ENCODE assay signal across 9 cellular contexts in the genomic region with DNA sequence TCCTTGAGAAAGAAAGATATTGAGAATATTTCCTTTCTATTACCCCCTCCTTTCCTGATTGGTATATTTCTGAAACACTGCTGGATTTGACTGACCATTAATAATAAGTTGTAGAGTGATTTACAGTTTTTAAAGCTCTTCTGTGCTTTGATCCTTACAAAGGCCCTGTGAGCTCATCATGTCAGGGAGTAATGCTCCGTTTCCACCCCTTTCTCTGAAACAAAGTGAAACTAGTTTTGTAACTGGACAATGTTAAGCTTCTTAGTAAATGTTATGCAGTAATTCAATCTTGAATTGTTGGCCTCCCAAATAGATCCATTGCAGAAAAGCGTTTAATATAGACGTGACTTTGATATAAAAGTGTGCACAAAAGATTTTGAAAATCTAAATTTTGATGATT.
DNase-seq lines count a peak whose midpoint lies in the region; ATAC-seq and TF ChIP-seq lines count a peak whose summit lies in the region.
"Had no signal": no experiment of that assay in that cellular context is flagged by ENCODE, and none has a peak within 500 bp of the region (broad histone marks: within the 10 kb centered on the region; RNA-seq: fewer than 3 reads in every experiment).

No MANE protein-coding gene starts in this region.

- peaks cover 0 to 4% of the 10 kb centered on the region in 2 donors for H3K4me1 Mint-ChIP-seq in natural killer cell
- H3K4me1 Mint-ChIP-seq in natural killer cell treated with Interleukin-12 subunit alpha and Interleukin-12 subunit beta and Interleukin-15 and Interleukin-18, amount 100 ng/mL, for 72 hours (ENCODE audit: low read depth in 2 of 2): no peaks in the 10 kb centered on the region
- H3K4me1 Mint-ChIP-seq in T-helper 17 cell: peaks cover 2% of the 10 kb centered on the region

- H3K27ac Mint-ChIP-seq in natural killer cell: no peak overlapping the region
- H3K27ac Mint-ChIP-seq in natural killer cell treated with Interleukin-12 subunit alpha and Interleukin-12 subunit beta and Interleukin-15 and Interleukin-18, amount 100 ng/mL, for 72 hours: no peak overlapping the region
- no peak overlapping the region for H3K27ac Mint-ChIP-seq in T-helper 17 cell

- H3K9me3 ChIP-seq in T-helper 17 cell (ENCODE audit: control insufficient read depth, low read length, poor library complexity, severe bottlenecking) (no peaks in the 10 kb centered on the region), aorta (ENCODE audit: control insufficient read depth, low read length) (no peaks in the 10 kb centered on the region)

- ATAC-seq in natural killer cell (no peak), T-helper 17 cell (no peak), aorta (ENCODE audit: low FRiP score) (peak; percentile 44), HG02852 (IDR thresholded peaks at IDR 0.05; ENCODE audit: unreplicated experiment) (no peak), omental fat pad (ENCODE audit: low FRiP score) (no peak)
- ATAC-seq in natural killer cell treated with Interleukin-12 subunit alpha and Interleukin-12 subunit beta and Interleukin-15 and Interleukin-18, amount 100 ng/mL, for 72 hours: no peak

- no peak for TF ChIP-seq CTCF in natural killer cell (IDR thresholded peaks at IDR 0.05)
- no peak for TF ChIP-seq CTCF in omental fat pad (IDR thresholded peaks at IDR 0.05)

- no peak overlapping the region for H3K27ac ChIP-seq in aorta (ENCODE audit: low read depth in 1 of 2, low read length in 2 of 2)

- peaks cover 0 to 1% of the 10 kb centered on the region in 2 donors for H3K4me1 ChIP-seq in aorta (ENCODE audit: control insufficient read depth in 1 of 2, insufficient read depth in 2 of 2, low read length in 2 of 2)

- intact Hi-C loops in natural killer cell (cut with micrococcal nuclease): no loop called here
- intact Hi-C loops in aorta (cut with DNase I): no loop called here

- H3K36me3 Mint-ChIP-seq in natural killer cell: no peaks in the 10 kb centered on the region
- H3K36me3 Mint-ChIP-seq in natural killer cell treated with Interleukin-12 subunit alpha and Interleukin-12 subunit beta and Interleukin-15 and Interleukin-18, amount 100 ng/mL, for 72 hours: no peaks in the 10 kb centered on the region
- H3K36me3 Mint-ChIP-seq in T-helper 17 cell (ENCODE audit: low read depth): no peaks in the 10 kb centered on the region

- DNase-seq in natural killer cell (no peak), T-helper 17 cell (no peak), iris pigment epithelial cell (ENCODE audit: low read depth) (peak; percentile 2), aorta (no peak), omental fat pad (ENCODE audit: low spot score) (no peak)
- DNase-seq in natural killer cell treated with Interleukin-12 subunit alpha and Interleukin-12 subunit beta and Interleukin-15 and Interleukin-18, amount 100 ng/mL, for 72 hours (ENCODE audit: low spot score): no peak
- DNase-seq in activated CD4-positive, CD25-positive, alpha-beta regulatory T cell (lab: John Stamatoyannopoulos, UW): no peak
- DNase-seq: occipital lobe had no signal

- H3K4me3 Mint-ChIP-seq in natural killer cell (peak overlapping the region; percentile 2), T-helper 17 cell (peak overlapping the region; percentile 61)
- no peak overlapping the region for H3K4me3 Mint-ChIP-seq in natural killer cell treated with Interleukin-12 subunit alpha and Interleukin-12 subunit beta and Interleukin-15 and Interleukin-18, amount 100 ng/mL, for 72 hours

- peaks cover 7 to 14% of the 10 kb centered on the region in 2 donors for H3K9me3 Mint-ChIP-seq in natural killer cell
- peaks cover 5% of the 10 kb centered on the region for H3K9me3 Mint-ChIP-seq in natural killer cell treated with Interleukin-12 subunit alpha and Interleukin-12 subunit beta and Interleukin-15 and Interleukin-18, amount 100 ng/mL, for 72 hours

- H3K27me3 Mint-ChIP-seq in natural killer cell (ENCODE audit: low read depth in 2 of 2) (no peaks in the 10 kb centered on the region), T-helper 17 cell (no peaks in the 10 kb centered on the region)
- H3K27me3 Mint-ChIP-seq in natural killer cell treated with Interleukin-12 subunit alpha and Interleukin-12 subunit beta and Interleukin-15 and Interleukin-18, amount 100 ng/mL, for 72 hours: no peaks in the 10 kb centered on the region

- H3K36me3 ChIP-seq in aorta (ENCODE audit: control insufficient read depth in 1 of 2, insufficient read depth in 2 of 2, low read length in 1 of 2): no peaks in the 10 kb centered on the region

- H3K4me3 ChIP-seq in aorta (ENCODE audit: low read length in 2 of 2): peak overlapping the region; percentile 26 to 79

- H3K27me3 ChIP-seq in aorta (ENCODE audit: control insufficient read depth in 1 of 2, insufficient read depth in 2 of 2, low read length in 1 of 2): no peaks in the 10 kb centered on the region

- 12 to 16% methylated on average over 3 of the region's 3 CpGs for WGBS in aorta, 2 donors
